In the genomic region with DNA sequence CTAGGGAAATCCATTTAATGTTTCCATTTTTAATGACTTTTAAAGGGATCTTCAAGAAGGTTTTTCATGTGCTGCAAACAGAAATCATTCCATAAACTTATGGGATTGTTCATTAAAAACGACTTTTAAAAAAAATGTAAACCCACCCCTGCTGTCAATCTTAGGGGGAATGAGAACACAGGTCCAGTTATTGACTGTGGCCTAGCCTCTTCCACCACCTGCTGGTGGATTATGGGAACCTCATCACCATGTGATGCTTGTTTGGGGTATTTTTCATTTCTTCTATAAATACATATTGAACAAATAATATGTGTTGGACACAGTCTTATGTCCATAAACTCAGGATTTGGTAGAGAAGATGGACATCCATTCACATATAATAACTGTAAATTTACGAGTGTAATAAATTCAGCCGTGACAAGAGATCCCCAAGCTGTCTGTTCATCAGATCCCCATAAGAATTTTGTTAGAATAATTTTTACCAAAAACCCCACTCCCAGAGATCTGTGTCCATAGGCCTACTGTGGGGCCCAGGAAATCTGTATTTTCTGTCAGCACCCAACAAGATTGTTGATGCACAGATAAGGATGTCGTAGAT, we compare ENCODE assay signal across 9 cellular contexts. TPM values are rescaled to one million over a fixed set of nuclear protein-coding genes. Genes with fewer than 3 reads are reported as not detected.
DNase-seq lines count a peak whose midpoint lies in the region; ATAC-seq and TF ChIP-seq lines count a peak whose summit lies in the region.
"Had no signal": no experiment of that assay in that cellular context is flagged by ENCODE, and none has a peak within 500 bp of the region (broad histone marks: within the 10 kb centered on the region; RNA-seq: fewer than 3 reads in every experiment).

No MANE protein-coding gene starts in this region.

- TF ChIP-seq CTCF in choroid plexus epithelial cell (conservative IDR thresholded peaks at IDR 0.05; ENCODE audit: low read depth, low read length) = peak; percentile 91
- peak; percentile 94 for TF ChIP-seq CTCF in liver (IDR thresholded peaks at IDR 0.05; ENCODE audit: low read depth, low read length, missing input control)

- DNase-seq in DMS79 (lab: John Stamatoyannopoulos, UW) = peak; percentile 2
- DNase-seq in Jurkat, Clone E6-1 (ENCODE audit: low read depth, low spot score) = peak; percentile 40
- peak; percentile 29 for DNase-seq in RPMI7951 (ENCODE audit: low read depth)
- DNase-seq in choroid plexus epithelial cell (ENCODE audit: low read depth) = peak; percentile 82
- peak; percentile 29 for DNase-seq in stimulated activated naive B cell treated with anti-CD40 and anti-IgM and Interleukin-4, amounts not matched to agents 10 μg/mL and 1 μg/mL and 100 μg/mL, for 72 hours
- no peak for DNase-seq in CD8-positive, alpha-beta memory T cell

- H3K4me3 ChIP-seq in Jurkat, Clone E6-1 (ENCODE audit: low read length) = no peak overlapping the region
- H3K4me3 ChIP-seq in choroid plexus epithelial cell (ENCODE audit: low read depth, low read length) (no peak overlapping the region), liver (ENCODE audit: low read depth in 1 of 3, low read length in 3 of 3) (no peak overlapping the region)
- H3K4me3 ChIP-seq in CD8-positive, alpha-beta memory T cell (ENCODE audit: low read length) = no peak overlapping the region

- H3K4me1 ChIP-seq in liver (ENCODE audit: control insufficient read depth in 4 of 4, insufficient read depth in 4 of 4, low read length in 3 of 4) = peaks cover 0 to 13% (median 9%) of the 10 kb centered on the region in 4 donors
- no peaks in the 10 kb centered on the region for H3K4me1 ChIP-seq in CD8-positive, alpha-beta memory T cell (ENCODE audit: insufficient read depth, low read length)

- H3K27ac Mint-ChIP-seq in stimulated activated naive B cell treated with anti-CD40 and anti-IgM and Interleukin-4, amounts not matched to agents 10 μg/mL and 1 μg/mL and 100 μg/mL, for 72 hours = no peak overlapping the region
- no peak overlapping the region for H3K27ac Mint-ChIP-seq in CD8-positive, alpha-beta memory T cell

- peak; percentile 97 to 99 for TF ChIP-seq RAD21 in liver (IDR thresholded peaks at IDR 0.05)

- H3K4me3 Mint-ChIP-seq in stimulated activated naive B cell treated with anti-CD40 and anti-IgM and Interleukin-4, amounts not matched to agents 10 μg/mL and 1 μg/mL and 100 μg/mL, for 72 hours = no peak overlapping the region
- no peak overlapping the region for H3K4me3 Mint-ChIP-seq in CD8-positive, alpha-beta memory T cell

- 30% methylated on average over 4 of the region's 4 CpGs for WGBS in liver

- H3K36me3 Mint-ChIP-seq in stimulated activated naive B cell treated with anti-CD40 and anti-IgM and Interleukin-4, amounts not matched to agents 10 μg/mL and 1 μg/mL and 100 μg/mL, for 72 hours = no peaks in the 10 kb centered on the region
- no peaks in the 10 kb centered on the region for H3K36me3 Mint-ChIP-seq in CD8-positive, alpha-beta memory T cell

- no peaks in the 10 kb centered on the region for H3K27me3 Mint-ChIP-seq in stimulated activated naive B cell treated with anti-CD40 and anti-IgM and Interleukin-4, amounts not matched to agents 10 μg/mL and 1 μg/mL and 100 μg/mL, for 72 hours
- H3K27me3 Mint-ChIP-seq in CD8-positive, alpha-beta memory T cell = peaks cover 3% of the 10 kb centered on the region in 2 donors

- peaks cover 0 to 2% of the 10 kb centered on the region in 2 donors for H3K9me3 Mint-ChIP-seq in stimulated activated naive B cell treated with anti-CD40 and anti-IgM and Interleukin-4, amounts not matched to agents 10 μg/mL and 1 μg/mL and 100 μg/mL, for 72 hours
- no peaks in the 10 kb centered on the region for H3K9me3 Mint-ChIP-seq in CD8-positive, alpha-beta memory T cell

- H3K9me3 ChIP-seq in liver (ENCODE audit: control insufficient read depth in 4 of 4, low read length in 3 of 4) = no peaks in the 10 kb centered on the region
- H3K9me3 ChIP-seq in CD8-positive, alpha-beta memory T cell (ENCODE audit: low read length) = no peaks in the 10 kb centered on the region

- no peaks in the 10 kb centered on the region for H3K27me3 ChIP-seq in liver (ENCODE audit: control insufficient read depth in 4 of 4, insufficient read depth in 4 of 4, low read length in 3 of 4)
- no peaks in the 10 kb centered on the region for H3K27me3 ChIP-seq in CD8-positive, alpha-beta memory T cell (ENCODE audit: insufficient read depth, low read length, poor library complexity, severe bottlenecking)

- peak; percentile 85 to 87 for ATAC-seq in stimulated activated naive B cell treated with anti-CD40 and anti-IgM and Interleukin-4, amounts not matched to agents 10 μg/mL and 1 μg/mL and 100 μg/mL, for 72 hours (replicated peaks)
- ATAC-seq in HG02970 (IDR thresholded peaks at IDR 0.05; ENCODE audit: low FRiP score, unreplicated experiment) = no peak

- CTCF ChIA-PET in CD8-positive, alpha-beta memory T cell (lab: Charles Lee) = interaction anchor here (0.6 kb wide), 1 partner anchor 99 kb away, joined by 3 read pairs; no protein-coding TSS in a partner anchor

- no peak overlapping the region for H3K27ac ChIP-seq in liver (ENCODE audit: low read depth in 1 of 2, low read length in 2 of 2)
- no peak overlapping the region for H3K27ac ChIP-seq in CD8-positive, alpha-beta memory T cell (ENCODE audit: low read depth, low read length)

- H3K36me3 ChIP-seq in liver (ENCODE audit: control insufficient read depth in 4 of 4, insufficient read depth in 3 of 4, low read depth in 1 of 4, low read length in 3 of 4) = no peaks in the 10 kb centered on the region
- H3K36me3 ChIP-seq in CD8-positive, alpha-beta memory T cell (ENCODE audit: insufficient read depth, low read length) = no peaks in the 10 kb centered on the region

- POLR2A ChIA-PET in CD8-positive, alpha-beta memory T cell (lab: Charles Lee) = no interaction called here

- peaks cover 5 to 8% of the 10 kb centered on the region in 2 donors for H3K4me1 Mint-ChIP-seq in stimulated activated naive B cell treated with anti-CD40 and anti-IgM and Interleukin-4, amounts not matched to agents 10 μg/mL and 1 μg/mL and 100 μg/mL, for 72 hours
- H3K4me1 Mint-ChIP-seq in CD8-positive, alpha-beta memory T cell = peaks cover 0 to 6% (median 2%) of the 10 kb centered on the region in 3 donors

- H3K9ac ChIP-seq in liver (ENCODE audit: low read depth in 1 of 2, low read length in 2 of 2) = no peak overlapping the region

TF ChIP-seq in liver, 16 proteins besides CTCF, POLR2A, EP300 and RAD21:
- TF ChIP-seq, protein P1, sequence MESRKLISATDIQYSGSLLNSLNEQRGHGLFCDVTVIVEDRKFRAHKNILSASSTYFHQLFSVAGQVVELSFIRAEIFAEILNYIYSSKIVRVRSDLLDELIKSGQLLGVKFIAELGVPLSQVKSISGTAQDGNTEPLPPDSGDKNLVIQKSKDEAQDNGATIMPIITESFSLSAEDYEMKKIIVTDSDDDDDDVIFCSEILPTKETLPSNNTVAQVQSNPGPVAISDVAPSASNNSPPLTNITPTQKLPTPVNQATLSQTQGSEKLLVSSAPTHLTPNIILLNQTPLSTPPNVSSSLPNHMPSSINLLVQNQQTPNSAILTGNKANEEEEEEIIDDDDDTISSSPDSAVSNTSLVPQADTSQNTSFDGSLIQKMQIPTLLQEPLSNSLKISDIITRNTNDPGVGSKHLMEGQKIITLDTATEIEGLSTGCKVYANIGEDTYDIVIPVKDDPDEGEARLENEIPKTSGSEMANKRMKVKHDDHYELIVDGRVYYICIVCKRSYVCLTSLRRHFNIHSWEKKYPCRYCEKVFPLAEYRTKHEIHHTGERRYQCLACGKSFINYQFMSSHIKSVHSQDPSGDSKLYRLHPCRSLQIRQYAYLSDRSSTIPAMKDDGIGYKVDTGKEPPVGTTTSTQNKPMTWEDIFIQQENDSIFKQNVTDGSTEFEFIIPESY (IDR thresholded peaks at IDR 0.05) = no peak
- TF ChIP-seq RXRA (IDR thresholded peaks at IDR 0.05) (no peak), JUND (IDR thresholded peaks at IDR 0.05) (no peak), HNF4A (conservative IDR thresholded peaks at IDR 0.05) (no peak), SP1 (IDR thresholded peaks at IDR 0.05) (no peak), NR2F2 (IDR thresholded peaks at IDR 0.05) (no peak), EGR1 (IDR thresholded peaks at IDR 0.05; ENCODE audit: low read depth in 2 of 2) (no peak), GABPA (IDR thresholded peaks at IDR 0.05 in 1 of 2, conservative IDR thresholded peaks at IDR 0.05 in 1 of 2) (no peak)

RNA-seq across cellular contexts. Expression of gene TMC5, which starts 42.0 kb away (rescaled TPM):
- polyA plus RNA-seq in Jurkat, Clone E6-1 (2012; ENCODE audit: insufficient read depth, insufficient read length) = not detected
- not detected in 2 replicates for total RNA-seq in RPMI7951 (2014; rRNA removed; shearing (Covaris generic))
- 1 to 10 TPM in 1 of 2 donors, under 1 TPM in 1; 0.50 to 1.2 TPM for total RNA-seq in liver
- 1 to 10 TPM in 1 of 2 donors, under 1 TPM in 1; 0.54 to 1.1 TPM for polyA plus RNA-seq in liver
- not detected for total RNA-seq in CD8-positive, alpha-beta memory T cell
- polyA plus RNA-seq in CD8-positive, alpha-beta memory T cell = not detected
- total RNA-seq: T-helper 2 cell treated with Interferon-gamma antibody and Interleukin-4, amounts not matched to agents 100 ng/mL and 5 ng/mL, for 36 hours had no signal

Comparison
In these comparisons a context has a peak if more than half of its experiments do, and no peak if none do; other contexts are left out.
1. DNase-seq: peak in DMS79 (single experiment), Jurkat, Clone E6-1 (single experiment), RPMI7951 (single experiment), choroid plexus epithelial cell (single experiment) and stimulated activated naive B cell treated with anti-CD40 and anti-IgM and Interleukin-4, amounts not matched to agents 10 μg/mL and 1 μg/mL and 100 μg/mL, for 72 hours (single experiment); none in CD8-positive, alpha-beta memory T cell (0 of 5).